Comparison of ENCODE assay signal across 8 cellular contexts in genomic region chr13:27826379-27827353, GRCh38. TPM values are rescaled to one million over a fixed set of nuclear protein-coding genes. Genes with fewer than 3 reads are reported as not detected.
DNase-seq lines count a peak whose midpoint lies in the region; ATAC-seq lines count a peak whose summit lies in the region.

No MANE protein-coding gene starts in this region.

- ATAC-seq in effector memory CD8-positive, alpha-beta T cell (replicated peaks), result peak; percentile 53
- no peak for ATAC-seq in GM21515 (IDR thresholded peaks at IDR 0.05; ENCODE audit: unreplicated experiment)

- H3K4me1 Mint-ChIP-seq in effector memory CD8-positive, alpha-beta T cell (ENCODE audit: low read depth in 2 of 2), result peaks cover 0 to 12% of the 10 kb centered on the region in 2 donors

- no peak overlapping the region for H3K27ac Mint-ChIP-seq in effector memory CD8-positive, alpha-beta T cell

- H3K36me3 ChIP-seq in mesendoderm (ENCODE audit: control insufficient read depth, insufficient read depth, low read length), result no peaks in the 10 kb centered on the region

- peak overlapping the region; percentile 44 for H3K9ac ChIP-seq in mesendoderm (ENCODE audit: low read length)

- peak overlapping the region; percentile 83 for H3K4me2 ChIP-seq in mesendoderm (ENCODE audit: low read length)

- no peak overlapping the region for H4K5ac ChIP-seq in mesendoderm (ENCODE audit: low read length)

- no peak overlapping the region for H2BK5ac ChIP-seq in mesendoderm (ENCODE audit: low read length)

- H3K36me3 Mint-ChIP-seq in effector memory CD8-positive, alpha-beta T cell (ENCODE audit: insufficient read depth), result peaks cover 6% of the 10 kb centered on the region

- H3K4me3 Mint-ChIP-seq in effector memory CD8-positive, alpha-beta T cell, result no peak overlapping the region

- no peak overlapping the region for H2BK15ac ChIP-seq in mesendoderm (replicated peaks; ENCODE audit: low read depth)

- no peaks in the 10 kb centered on the region for H3K9me3 Mint-ChIP-seq in effector memory CD8-positive, alpha-beta T cell

- peak; percentile 86 for DNase-seq in COR-L47 (lab: John Stamatoyannopoulos, UW)
- peak; percentile 69 for DNase-seq in HK-2 (ENCODE audit: unreplicated experiment)
- DNase-seq in NCI-H82 (lab: John Stamatoyannopoulos, UW), result peak; percentile 88
- peak; percentile 20 to 54 for DNase-seq in activated CD8-positive, alpha-beta memory T cell treated with anti-CD3 and anti-CD28 coated beads for 1 hour (ENCODE audit: extremely low read depth in 1 of 2, low read depth in 1 of 2)
- peak; percentile 50 to 60 (median 52) for DNase-seq in effector memory CD8-positive, alpha-beta T cell
- DNase-seq in mesendoderm, result peak; percentile 90
- DNase-seq in stimulated activated CD8-positive, alpha-beta memory T cell treated with anti-CD3 and anti-CD28 coated beads, Interleukin-12 subunit alpha, Interleukin-12 subunit beta, amount 100 ng/mL, for 24 hours (ENCODE audit: extremely low read depth), result peak; percentile 19

- H3K27ac ChIP-seq in mesendoderm (ENCODE audit: low read depth, low read length), result no peak overlapping the region

- no peaks in the 10 kb centered on the region for H3K79me2 ChIP-seq in mesendoderm (ENCODE audit: control insufficient read depth, insufficient read depth, low read length)

- H4K8ac ChIP-seq in mesendoderm (ENCODE audit: low read depth, low read length), result no peak overlapping the region

- no peaks in the 10 kb centered on the region for H3K79me1 ChIP-seq in mesendoderm (ENCODE audit: low read length)

- no peak overlapping the region for H3K4ac ChIP-seq in mesendoderm (ENCODE audit: low read depth, low read length)

- H3K27me3 ChIP-seq in mesendoderm (ENCODE audit: insufficient read depth, low read length, poor library complexity), result peaks cover 46% of the 10 kb centered on the region

- H3K4me3 ChIP-seq in mesendoderm (ENCODE audit: low read length), result no peak overlapping the region

- no peak overlapping the region for H2AK5ac ChIP-seq in mesendoderm (ENCODE audit: low read length)

- no CpG with 5 or more reads among the region's 30 CpGs for WGBS in mesendoderm (ENCODE audit: extremely low coverage, insufficient coverage, low lambda C conversion rate)

- no peak overlapping the region for H3K18ac ChIP-seq in mesendoderm (ENCODE audit: low read length)

- peak overlapping the region; percentile 42 for H3K56ac ChIP-seq in mesendoderm (ENCODE audit: low read length)

- H3K27me3 Mint-ChIP-seq in effector memory CD8-positive, alpha-beta T cell, result peaks cover 67 to 95% of the 10 kb centered on the region in 2 donors

- no peak overlapping the region for H2BK120ac ChIP-seq in mesendoderm (ENCODE audit: low read depth, low read length)

- H3K23ac ChIP-seq in mesendoderm (ENCODE audit: low read length), result no peak overlapping the region

- no peaks in the 10 kb centered on the region for H3K4me1 ChIP-seq in mesendoderm (ENCODE audit: control insufficient read depth, low read depth, low read length)

RNA-seq across cellular contexts. Expression of gene GSX1, which starts 34.4 kb away (rescaled TPM):
- not detected for polyA plus RNA-seq in mesendoderm (2013, experiment 1 of 2)
- not detected for polyA plus RNA-seq in mesendoderm (2013, experiment 2 of 2)

Comparison
In these comparisons a context has a peak if more than half of its experiments do, and no peak if none do; other contexts are left out.
1. DNase-seq: peak in every context shown above with its lines; median percentile 90 in mesendoderm; 88 in NCI-H82; 86 in COR-L47; 69 in HK-2; 52 in effector memory CD8-positive, alpha-beta T cell; 37 in activated CD8-positive, alpha-beta memory T cell treated with anti-CD3 and anti-CD28 coated beads for 1 hour; 19 in stimulated activated CD8-positive, alpha-beta memory T cell treated with anti-CD3 and anti-CD28 coated beads, Interleukin-12 subunit alpha, Interleukin-12 subunit beta, amount 100 ng/mL, for 24 hours.